In genomic region chr15:46555547-46555946, GRCh38 we compare ENCODE assay signal across 29 cellular contexts.
"Had no signal": no experiment of that assay in that cellular context is flagged by ENCODE, and none has a peak within 500 bp of the region (broad histone marks: within the 10 kb centered on the region; RNA-seq: fewer than 3 reads in every experiment).

No MANE protein-coding gene starts in this region.

- H3K27me3 ChIP-seq: heart right ventricle, left lung, ovary, sigmoid colon, transverse colon, upper lobe of left lung, vagina had no signal

- H3K27ac ChIP-seq: heart right ventricle, left lung, ovary, prostate gland, sigmoid colon, transverse colon, upper lobe of left lung, vagina had no signal

- H3K36me3 Mint-ChIP-seq: mesothelial cell of epicardium; naive B cell; stimulated activated memory B cell treated with anti-CD40 and anti-IgM and Interleukin-4, amounts not matched to agents 10 μg/mL and 1 μg/mL and 100 μg/mL, for 72 hours had no signal

- H3K27ac Mint-ChIP-seq: mesothelial cell of epicardium; naive B cell; natural killer cell; nephron progenitor cell; stimulated activated memory B cell treated with anti-CD40 and anti-IgM and Interleukin-4, amounts not matched to agents 10 μg/mL and 1 μg/mL and 100 μg/mL, for 72 hours; stimulated activated naive CD8-positive, alpha-beta T cell treated with anti-CD3 and anti-CD28 coated beads, Interleukin-15, amount 100 ng/mL, for 72 hours had no signal

- FAIRE-seq: keratinocyte had no signal

- H3K4me3 ChIP-seq: heart right ventricle, left lung, lung, ovary, prostate gland, sigmoid colon, smooth muscle cell, transverse colon, upper lobe of left lung, vagina had no signal

- H3K4me1 Mint-ChIP-seq: naive B cell; natural killer cell; stimulated activated memory B cell treated with anti-CD40 and anti-IgM and Interleukin-4, amounts not matched to agents 10 μg/mL and 1 μg/mL and 100 μg/mL, for 72 hours; stimulated activated naive CD8-positive, alpha-beta T cell treated with anti-CD3 and anti-CD28 coated beads, Interleukin-15, amount 100 ng/mL, for 72 hours had no signal

- H3K27me3 Mint-ChIP-seq: naive B cell; stimulated activated memory B cell treated with anti-CD40 and anti-IgM and Interleukin-4, amounts not matched to agents 10 μg/mL and 1 μg/mL and 100 μg/mL, for 72 hours; stimulated activated naive CD8-positive, alpha-beta T cell treated with anti-CD3 and anti-CD28 coated beads, Interleukin-15, amount 100 ng/mL, for 72 hours had no signal

- H3K9me3 ChIP-seq: ovary, prostate gland, sigmoid colon, transverse colon, upper lobe of left lung, vagina had no signal

- ATAC-seq: heart right ventricle; left cardiac atrium; left lung; natural killer cell; right cardiac atrium; stimulated activated memory B cell treated with anti-CD40 and anti-IgM and Interleukin-4, amounts not matched to agents 10 μg/mL and 1 μg/mL and 100 μg/mL, for 72 hours; stimulated activated naive CD8-positive, alpha-beta T cell treated with anti-CD3 and anti-CD28 coated beads, Interleukin-15, amount 100 ng/mL, for 72 hours had no signal

- H3K9me3 Mint-ChIP-seq: nephron progenitor cell; stimulated activated naive CD8-positive, alpha-beta T cell treated with anti-CD3 and anti-CD28 coated beads, Interleukin-15, amount 100 ng/mL, for 72 hours had no signal

- H3K4me3 Mint-ChIP-seq: mesothelial cell of epicardium; naive B cell; natural killer cell; nephron progenitor cell; stimulated activated memory B cell treated with anti-CD40 and anti-IgM and Interleukin-4, amounts not matched to agents 10 μg/mL and 1 μg/mL and 100 μg/mL, for 72 hours; stimulated activated naive CD8-positive, alpha-beta T cell treated with anti-CD3 and anti-CD28 coated beads, Interleukin-15, amount 100 ng/mL, for 72 hours had no signal

- H3K36me3 ChIP-seq: heart right ventricle, left lung, ovary, prostate gland, sigmoid colon, transverse colon, upper lobe of left lung, vagina had no signal

- H3K4me1 ChIP-seq: heart right ventricle, left lung, prostate gland, upper lobe of left lung, vagina had no signal

- DNase-seq: heart right ventricle; hippocampal formation; kidney glomerular epithelial cell; left cardiac atrium; left lung; mesendoderm; naive B cell; natural killer cell; nephron progenitor cell; ovary; retina; right cardiac atrium; sigmoid colon; stimulated activated CD4-positive, alpha-beta T cell treated with anti-CD3 and anti-CD28 coated beads, Interleukin-1b, Interleukin-23, amount 100 ng/mL, for 48 hours; stimulated activated CD4-positive, alpha-beta T cell treated with anti-CD3 and anti-CD28 coated beads, Interleukin-2, amount 100 ng/mL, for 48 hours; stimulated activated CD4-positive, alpha-beta T cell treated with anti-CD3 and anti-CD28 coated beads, Interleukin-4, amount 100 ng/mL, for 4 hours; stimulated activated CD8-positive, alpha-beta memory T cell treated with anti-CD3 and anti-CD28 coated beads, Interleukin-4, amount 100 ng/mL, for 48 hours; stimulated activated naive CD4-positive, alpha-beta T cell treated with Interleukin-2 at 50 U/mL for 16 hours; stimulated activated naive CD8-positive, alpha-beta T cell treated with anti-CD3 and anti-CD28 coated beads, Interleukin-15, amount 100 ng/mL, for 72 hours; substantia nigra; transverse colon; upper lobe of left lung had no signal

- H3K4me2 ChIP-seq: smooth muscle cell had no signal
